ENCODE assay signal across 16 cellular contexts in genomic region chr6:148082044-148082443, GRCh38.
A peak's percentile ranks its signal among the peaks of the same experiment; 100 is the strongest.
DNase-seq lines count a peak whose midpoint lies in the region; ATAC-seq, FAIRE-seq and TF ChIP-seq lines count a peak whose summit lies in the region.
"Had no signal": no experiment of that assay in that cellular context is flagged by ENCODE, and none has a peak within 500 bp of the region (broad histone marks: within the 10 kb centered on the region; RNA-seq: fewer than 3 reads in every experiment).

No MANE protein-coding gene starts in this region.

- H2BK15ac ChIP-seq in H1 (ENCODE audit: low read length): no peak overlapping the region

- no peaks in the 10 kb centered on the region for H3K9me3 ChIP-seq in H1 (ENCODE audit: insufficient read depth in 2 of 2, low read depth in 1 of 2, low read length in 1 of 2)
- H3K9me3 ChIP-seq: BLaER1 had no signal

- no peak for TF ChIP-seq POLR2A in H1 (IDR thresholded peaks at IDR 0.05; ENCODE audit: control extremely low read depth in 1 of 2, low read depth in 2 of 2, low read length in 2 of 2)

- no peaks in the 10 kb centered on the region for H3K36me3 ChIP-seq in H1 (ENCODE audit: control insufficient read depth in 2 of 4, insufficient read depth in 4 of 4, low read length in 3 of 4)
- H3K36me3 ChIP-seq: BLaER1 had no signal

- DNase-seq in Caki2 (ENCODE audit: low read depth): peak; percentile 4
- no peak for DNase-seq in H1 (ENCODE audit: low read depth in 1 of 2, low spot score in 2 of 2)
- no peak for DNase-seq in left lobe of liver (ENCODE audit: low spot score)
- DNase-seq in renal cortical epithelial cell (ENCODE audit: low read depth): peak; percentile 67
- DNase-seq in DMS79 treated with DMSO at 0.1 percent for 48 hours (lab: John Stamatoyannopoulos, UW): no peak
- DNase-seq in NCI-H146 (lab: John Stamatoyannopoulos, UW): no peak
- DNase-seq: 8988T, AML-193, DMS79, EL, H9 had no signal

- H3K9ac ChIP-seq in H1 (replicated peaks in 1 of 4; ENCODE audit: extremely low read depth in 1 of 4, low read depth in 3 of 4, low read length in 3 of 4): no peak overlapping the region
- H3K9ac ChIP-seq: BLaER1 had no signal

- no peak overlapping the region for H3K4me2 ChIP-seq in H1 (ENCODE audit: insufficient read depth in 1 of 2, low read depth in 2 of 2, low read length in 2 of 2)
- H3K4me2 ChIP-seq: BLaER1, GM23338 had no signal

- TF ChIP-seq CTCF in H1 (IDR thresholded peaks at IDR 0.05; ENCODE audit: control extremely low read depth in 1 of 3, insufficient read depth in 1 of 3, low read depth in 1 of 3, low read length in 3 of 3): no peak

- H3K79me2 ChIP-seq in H1 (ENCODE audit: control insufficient read depth in 1 of 2, insufficient read depth in 2 of 2, low read length in 2 of 2): no peaks in the 10 kb centered on the region

- H2AFZ ChIP-seq in H1 (ENCODE audit: low read length): no peak overlapping the region
- H2AFZ ChIP-seq: GM23338 had no signal

- H4K91ac ChIP-seq in H1 (replicated peaks; ENCODE audit: insufficient read length, low read length): no peak overlapping the region

- H3K4me1 ChIP-seq in H1 (replicated peaks in 1 of 4; ENCODE audit: control insufficient read depth in 3 of 4, insufficient read depth in 4 of 4, low read length in 3 of 4): peaks cover 0 to 4% (median 0%) of the 10 kb centered on the region in 4 experiments; a peak in 1 of 7 replicates
- H3K4me1 ChIP-seq: BLaER1 had no signal

- H3K4me3 ChIP-seq in H1 (ENCODE audit: extremely low read depth in 1 of 4, insufficient read depth in 2 of 4, low read depth in 3 of 4, low read length in 4 of 4): no peak overlapping the region
- H3K4me3 ChIP-seq: BLaER1, GM23338 had no signal

- H2BK20ac ChIP-seq in H1 (ENCODE audit: low read length): no peak overlapping the region

- no peak overlapping the region for H2BK5ac ChIP-seq in H1 (ENCODE audit: low read depth, low read length)

- no peak for TF ChIP-seq RAD21 in H1 (IDR thresholded peaks at IDR 0.05 in 1 of 2, conservative IDR thresholded peaks at IDR 0.05 in 1 of 2; ENCODE audit: low read depth in 2 of 2, low read length in 2 of 2)

- 65 to 100% methylated on average over 1 to 2 of the region's 2 CpGs for WGBS in H1 (ENCODE audit: extremely low coverage in 1 of 2, insufficient coverage in 1 of 2, insufficient read length in 1 of 2, insufficient replicate concordance in 2 of 2, low coverage in 1 of 2, low lambda C conversion rate in 2 of 2, missing lambda C conversion rate in 1 of 2), 2 experiments

- no peaks in the 10 kb centered on the region for H3K79me1 ChIP-seq in H1 (ENCODE audit: low read depth, low read length)

- peaks cover 2% of the 10 kb centered on the region; the same call in 1 of the 2 replicates for H3K23me2 ChIP-seq in H1 (ENCODE audit: low read depth, low read length)

- H4K20me1 ChIP-seq in H1 (replicated peaks in 1 of 2; ENCODE audit: control insufficient read depth in 1 of 2, insufficient read depth in 2 of 2, low read length in 2 of 2): no peaks in the 10 kb centered on the region
- H4K20me1 ChIP-seq: BLaER1 had no signal

- H4K8ac ChIP-seq in H1 (ENCODE audit: extremely low read depth, insufficient read depth, low read length): no peak overlapping the region

- no peak overlapping the region for H3K14ac ChIP-seq in H1 (ENCODE audit: insufficient read length)

- no peak overlapping the region for H4K5ac ChIP-seq in H1 (ENCODE audit: insufficient read length, low read depth, low read length)

- no peak overlapping the region for H2BK120ac ChIP-seq in H1 (replicated peaks; ENCODE audit: low read depth, low read length)

- H2BK12ac ChIP-seq in H1 (ENCODE audit: low read depth, low read length): no peak overlapping the region

- CTCF ChIA-PET in H1 (lab: Charles Lee; ENCODE audit: partially characterized antibody): no interaction called here

- no peak for TF ChIP-seq EP300 in H1 (IDR thresholded peaks at IDR 0.05; ENCODE audit: borderline replicate concordance in 1 of 2, low read depth in 2 of 2, low read length in 2 of 2)

- no peak overlapping the region for H3K4ac ChIP-seq in H1 (replicated peaks; ENCODE audit: insufficient read length, low read depth, low read length)

- ATAC-seq in left lobe of liver (peak; percentile 77), HG03432 (IDR thresholded peaks at IDR 0.05; ENCODE audit: unreplicated experiment) (no peak)
- ATAC-seq: GM23338 had no signal

- POLR2A ChIA-PET in H1 (lab: Charles Lee; ENCODE audit: partially characterized antibody): no interaction called here

- no peaks in the 10 kb centered on the region for H3K27me3 ChIP-seq in H1 (replicated peaks in 1 of 4; ENCODE audit: control insufficient read depth in 3 of 4, extremely low read depth in 1 of 4, insufficient read depth in 3 of 4, low read length in 3 of 4)
- H3K27me3 ChIP-seq: BLaER1 had no signal

- in situ Hi-C loops in Caki2 (cut with HindIII; ENCODE audit: low pct_unique_long_range_greater_than_20kb, low sequenced_read_pairs): no loop called here

- peak overlapping the region; percentile 48 for H3K56ac ChIP-seq in H1 (replicated peaks; ENCODE audit: insufficient read length, low read depth, low read length)

- FAIRE-seq in H1 (lab: Jason Lieb, UNC): no peak
- FAIRE-seq: G401.6, GM12891 had no signal

- H2AK5ac ChIP-seq in H1 (ENCODE audit: low read depth, low read length): no peak overlapping the region

- no peak overlapping the region for H3K18ac ChIP-seq in H1 (ENCODE audit: extremely low read depth, low read length)

- H3K23ac ChIP-seq in H1 (ENCODE audit: insufficient read length): no peak overlapping the region

- H3K27ac ChIP-seq in H1 (ENCODE audit: low read depth, low read length): no peak overlapping the region
- H3K27ac ChIP-seq: BLaER1 had no signal

TF ChIP-seq in H1, 55 proteins besides CTCF, POLR2A, EP300 and RAD21:
- TF ChIP-seq SP4 (IDR thresholded peaks at IDR 0.05; ENCODE audit: low read length): no peak
- no peak for TF ChIP-seq CBX8 (IDR thresholded peaks at IDR 0.05; ENCODE audit: borderline replicate concordance, low read depth, low read length)
- no peak for TF ChIP-seq KDM4A (IDR thresholded peaks at IDR 0.05; ENCODE audit: low read depth, low read length, severe bottlenecking)
- TF ChIP-seq SRF (IDR thresholded peaks at IDR 0.05; ENCODE audit: low read depth, low read length): no peak
- no peak for TF ChIP-seq RNF2 (IDR thresholded peaks at IDR 0.05; ENCODE audit: borderline replicate concordance, low read depth, low read length, missing control alignments, poor library complexity, severe bottlenecking)
- no peak for TF ChIP-seq ASH2L (IDR thresholded peaks at IDR 0.05; ENCODE audit: low read length)
- TF ChIP-seq RBBP5 (IDR thresholded peaks at IDR 0.05; ENCODE audit: borderline replicate concordance, low read depth, low read length): no peak
- TF ChIP-seq CEBPB (IDR thresholded peaks at IDR 0.05; ENCODE audit: low read depth, low read length): no peak
- no peak for TF ChIP-seq POLR2AphosphoS5 (IDR thresholded peaks at IDR 0.05; ENCODE audit: low read depth, low read length)
- no peak for TF ChIP-seq BACH1 (IDR thresholded peaks at IDR 0.05; ENCODE audit: low read length)
- TF ChIP-seq JUN (IDR thresholded peaks at IDR 0.05; ENCODE audit: low read depth, low read length): no peak
- no peak for TF ChIP-seq CBX5 (IDR thresholded peaks at IDR 0.05; ENCODE audit: low read depth, low read length)
- TF ChIP-seq FOSL1 (IDR thresholded peaks at IDR 0.05; ENCODE audit: insufficient read depth, low read depth, low read length): no peak
- no peak for TF ChIP-seq JUND (IDR thresholded peaks at IDR 0.05; ENCODE audit: low read length)
- no peak for TF ChIP-seq YY1 (IDR thresholded peaks at IDR 0.05; ENCODE audit: low read depth, low read length)
- no peak for TF ChIP-seq USF2 (IDR thresholded peaks at IDR 0.05; ENCODE audit: low read length)
- no peak for TF ChIP-seq CHD1 (IDR thresholded peaks at IDR 0.05; ENCODE audit: low read depth, low read length)
- TF ChIP-seq NRF1 (IDR thresholded peaks at IDR 0.05; ENCODE audit: low read depth, low read length): no peak
- no peak for TF ChIP-seq SIN3A (conservative IDR thresholded peaks at IDR 0.05 in 1 of 2, IDR thresholded peaks at IDR 0.05 in 1 of 2; ENCODE audit: low read depth in 1 of 2, low read length in 2 of 2)
- no peak for TF ChIP-seq MAFK (IDR thresholded peaks at IDR 0.05; ENCODE audit: low read depth, low read length)

Comparison
In these comparisons a context has a peak if more than half of its experiments do, and no peak if none do; other contexts are left out.
1. DNase-seq: peak in Caki2 (single experiment) and renal cortical epithelial cell (single experiment); none in H1 (0 of 2), left lobe of liver (single experiment), DMS79 treated with DMSO at 0.1 percent for 48 hours (single experiment) and NCI-H146 (single experiment).